ENCODE assay signal across 10 cellular contexts in genomic region chr22:41415554-41415953, GRCh38. TPM values are rescaled to one million over a fixed set of nuclear protein-coding genes. Genes with fewer than 3 reads are reported as not detected.
DNase-seq lines count a peak whose midpoint lies in the region; ATAC-seq and TF ChIP-seq lines count a peak whose summit lies in the region.
"Had no signal": no experiment of that assay in that cellular context is flagged by ENCODE, and none has a peak within 500 bp of the region (broad histone marks: within the 10 kb centered on the region; RNA-seq: fewer than 3 reads in every experiment).

No MANE protein-coding gene starts in this region.

- peak overlapping the region; percentile 97 for H3K4me3 Mint-ChIP-seq in activated T-cell treated with anti-CD3 and anti-CD28 coated beads, Interleukin-2, amount 50 U/mL, for 24 hours
- H3K4me3 Mint-ChIP-seq in activated T-helper 1 cell treated with anti-CD3 and anti-CD28 coated beads, Interleukin-12 subunit alpha, Interleukin-12 subunit beta, Interleukin-2, Interleukin-4 antibody, amounts not matched to agents 30 ng/mL and 10 ng/mL and 1 ng/mL, durations not matched to agents 14 hours and 24 hours and 36 hours: peak overlapping the region; percentile 91

- peaks cover 37% of the 10 kb centered on the region for H3K4me1 Mint-ChIP-seq in activated T-cell treated with anti-CD3 and anti-CD28 coated beads, Interleukin-2, amount 50 U/mL, for 24 hours (ENCODE audit: low read depth)
- H3K4me1 Mint-ChIP-seq in activated T-helper 1 cell treated with anti-CD3 and anti-CD28 coated beads, Interleukin-12 subunit alpha, Interleukin-12 subunit beta, Interleukin-2, Interleukin-4 antibody, amounts not matched to agents 30 ng/mL and 10 ng/mL and 1 ng/mL, durations not matched to agents 14 hours and 24 hours and 36 hours (ENCODE audit: low read depth): peaks cover 30% of the 10 kb centered on the region

- no peaks in the 10 kb centered on the region for H3K27me3 Mint-ChIP-seq in activated T-cell treated with anti-CD3 and anti-CD28 coated beads, Interleukin-2, amount 50 U/mL, for 24 hours
- no peaks in the 10 kb centered on the region for H3K27me3 Mint-ChIP-seq in activated T-helper 1 cell treated with anti-CD3 and anti-CD28 coated beads, Interleukin-12 subunit alpha, Interleukin-12 subunit beta, Interleukin-2, Interleukin-4 antibody, amounts not matched to agents 30 ng/mL and 10 ng/mL and 1 ng/mL, durations not matched to agents 14 hours and 24 hours and 36 hours (ENCODE audit: insufficient read depth)

- H3K4me1 ChIP-seq in lower lobe of right lung (peaks cover 65% of the 10 kb centered on the region), suprapubic skin (peaks cover 63% of the 10 kb centered on the region)

- peaks cover 31% of the 10 kb centered on the region for H3K36me3 Mint-ChIP-seq in activated T-cell treated with anti-CD3 and anti-CD28 coated beads, Interleukin-2, amount 50 U/mL, for 24 hours (ENCODE audit: low read depth)
- no peaks in the 10 kb centered on the region for H3K36me3 Mint-ChIP-seq in activated T-helper 1 cell treated with anti-CD3 and anti-CD28 coated beads, Interleukin-12 subunit alpha, Interleukin-12 subunit beta, Interleukin-2, Interleukin-4 antibody, amounts not matched to agents 30 ng/mL and 10 ng/mL and 1 ng/mL, durations not matched to agents 14 hours and 24 hours and 36 hours (ENCODE audit: low read depth)

- intact Hi-C loops in activated T-helper 1 cell treated with anti-CD3 and anti-CD28 coated beads, Interleukin-12 subunit alpha, Interleukin-12 subunit beta, Interleukin-2, Interleukin-4 antibody, amounts not matched to agents 30 ng/mL and 10 ng/mL and 1 ng/mL, durations not matched to agents 14 hours and 24 hours and 36 hours (cut with micrococcal nuclease): no loop called here
- intact Hi-C loops in lower lobe of right lung (cut with DNase I): no loop called here

- TF ChIP-seq CTCF in lower lobe of right lung (IDR thresholded peaks at IDR 0.05) (no peak), suprapubic skin (IDR thresholded peaks at IDR 0.05) (no peak)

- H3K36me3 ChIP-seq in lower lobe of right lung: no peaks in the 10 kb centered on the region
- no peaks in the 10 kb centered on the region for H3K36me3 ChIP-seq in suprapubic skin

- H3K9me3 ChIP-seq in lower lobe of right lung: no peaks in the 10 kb centered on the region
- H3K9me3 ChIP-seq in suprapubic skin: no peaks in the 10 kb centered on the region

- no peak for TF ChIP-seq EP300 in suprapubic skin (IDR thresholded peaks at IDR 0.05)

- peak overlapping the region; percentile 99 for H3K27ac ChIP-seq in lower lobe of right lung
- H3K27ac ChIP-seq in suprapubic skin: peak overlapping the region; percentile 20

- H3K4me3 ChIP-seq in lower lobe of right lung (peak overlapping the region; percentile 71), suprapubic skin (peak overlapping the region; percentile 71)

- DNase-seq in activated T-cell treated with anti-CD3 and anti-CD28 coated beads, Interleukin-2, amount 50 U/mL, for 24 hours: no peak
- DNase-seq in activated T-cell treated with anti-CD3 and anti-CD28 coated beads, Interleukin-2, amount 50 U/mL, for 1 hour: no peak
- no peak for DNase-seq in activated T-helper 1 cell treated with anti-CD3 and anti-CD28 coated beads, Interleukin-12 subunit alpha, Interleukin-12 subunit beta, Interleukin-2, Interleukin-4 antibody, amounts not matched to agents 30 ng/mL and 10 ng/mL and 1 ng/mL, durations not matched to agents 14 hours and 24 hours and 36 hours (ENCODE audit: low spot score)
- no peak for DNase-seq in lower lobe of right lung
- no peak for DNase-seq in suprapubic skin (ENCODE audit: low spot score in 2 of 2)
- no peak for DNase-seq in DMS153 treated with DMSO at 0.1 percent for 48 hours (lab: John Stamatoyannopoulos, UW; ENCODE audit: unreplicated experiment)
- no peak for DNase-seq in DMS114 treated with DMSO at 0.1 percent for 48 hours (lab: John Stamatoyannopoulos, UW; ENCODE audit: unreplicated experiment)
- DNase-seq: NK-92 treated with Interleukin-12 subunit alpha and Interleukin-12 subunit beta, amount 100 ng/mL, for 24 hours had no signal

- no peaks in the 10 kb centered on the region for H3K9me3 Mint-ChIP-seq in activated T-cell treated with anti-CD3 and anti-CD28 coated beads, Interleukin-2, amount 50 U/mL, for 24 hours
- no peaks in the 10 kb centered on the region for H3K9me3 Mint-ChIP-seq in activated T-helper 1 cell treated with anti-CD3 and anti-CD28 coated beads, Interleukin-12 subunit alpha, Interleukin-12 subunit beta, Interleukin-2, Interleukin-4 antibody, amounts not matched to agents 30 ng/mL and 10 ng/mL and 1 ng/mL, durations not matched to agents 14 hours and 24 hours and 36 hours

- no peak for TF ChIP-seq POLR2A in suprapubic skin (IDR thresholded peaks at IDR 0.05)

- H3K27me3 ChIP-seq in lower lobe of right lung (ENCODE audit: low read depth) (no peaks in the 10 kb centered on the region), suprapubic skin (no peaks in the 10 kb centered on the region)

- 91% methylated on average over 4 of the region's 4 CpGs for WGBS in suprapubic skin

- peak overlapping the region; percentile 96 for H3K27ac Mint-ChIP-seq in activated T-cell treated with anti-CD3 and anti-CD28 coated beads, Interleukin-2, amount 50 U/mL, for 24 hours
- H3K27ac Mint-ChIP-seq in activated T-helper 1 cell treated with anti-CD3 and anti-CD28 coated beads, Interleukin-12 subunit alpha, Interleukin-12 subunit beta, Interleukin-2, Interleukin-4 antibody, amounts not matched to agents 30 ng/mL and 10 ng/mL and 1 ng/mL, durations not matched to agents 14 hours and 24 hours and 36 hours: no peak overlapping the region

- ATAC-seq in lower lobe of right lung (no peak), GM18868 (IDR thresholded peaks at IDR 0.05; ENCODE audit: unreplicated experiment) (no peak)
- ATAC-seq: activated CD4-positive, CD25-positive, alpha-beta regulatory T cell treated with anti-CD3 and anti-CD28 coated beads, Interleukin-2, amount 50 U/mL, for 24 hours had no signal

RNA-seq across cellular contexts. Expression of gene TOB2, which starts 31.0 kb away (rescaled TPM):
- 46.0 and 46.4 TPM in 2 replicates for total RNA-seq in activated T-helper 1 cell treated with anti-CD3 and anti-CD28 coated beads, Interleukin-12 subunit alpha, Interleukin-12 subunit beta, Interleukin-2, Interleukin-4 antibody, amounts not matched to agents 30 ng/mL and 10 ng/mL and 1 ng/mL, durations not matched to agents 14 hours and 24 hours and 36 hours
- total RNA-seq in lower lobe of right lung (49.0 TPM), suprapubic skin (10 to 100 TPM; 39.7 to 62.1 (median 58.4) TPM)

RNA-seq across cellular contexts. Expression of gene TEF, which starts 33.8 kb away (rescaled TPM):
- 1.6 and 2.1 TPM in 2 replicates for total RNA-seq in activated T-helper 1 cell treated with anti-CD3 and anti-CD28 coated beads, Interleukin-12 subunit alpha, Interleukin-12 subunit beta, Interleukin-2, Interleukin-4 antibody, amounts not matched to agents 30 ng/mL and 10 ng/mL and 1 ng/mL, durations not matched to agents 14 hours and 24 hours and 36 hours
- total RNA-seq in lower lobe of right lung (29.7 TPM), suprapubic skin (10 to 100 TPM; 36.1 to 87.4 (median 46.8) TPM)

RNA-seq across cellular contexts. Expression of gene PHF5A, which starts 52.9 kb away (rescaled TPM):
- total RNA-seq in activated T-helper 1 cell treated with anti-CD3 and anti-CD28 coated beads, Interleukin-12 subunit alpha, Interleukin-12 subunit beta, Interleukin-2, Interleukin-4 antibody, amounts not matched to agents 30 ng/mL and 10 ng/mL and 1 ng/mL, durations not matched to agents 14 hours and 24 hours and 36 hours: 83.7 and 96.8 TPM in 2 replicates
- total RNA-seq in lower lobe of right lung: 31.1 TPM
- total RNA-seq in suprapubic skin: 10 to 100 TPM; 26.7 to 47.1 (median 36.9) TPM

RNA-seq across cellular contexts. Expression of gene ACO2, which starts 53.4 kb away (rescaled TPM):
- 99.1 and 101 TPM in 2 replicates for total RNA-seq in activated T-helper 1 cell treated with anti-CD3 and anti-CD28 coated beads, Interleukin-12 subunit alpha, Interleukin-12 subunit beta, Interleukin-2, Interleukin-4 antibody, amounts not matched to agents 30 ng/mL and 10 ng/mL and 1 ng/mL, durations not matched to agents 14 hours and 24 hours and 36 hours
- 77.7 TPM for total RNA-seq in lower lobe of right lung
- 10 to 100 TPM; 67.4 to 81.9 (median 75.9) TPM for total RNA-seq in suprapubic skin
